1 cellular context compared by ENCODE assay signal in the genomic region with DNA sequence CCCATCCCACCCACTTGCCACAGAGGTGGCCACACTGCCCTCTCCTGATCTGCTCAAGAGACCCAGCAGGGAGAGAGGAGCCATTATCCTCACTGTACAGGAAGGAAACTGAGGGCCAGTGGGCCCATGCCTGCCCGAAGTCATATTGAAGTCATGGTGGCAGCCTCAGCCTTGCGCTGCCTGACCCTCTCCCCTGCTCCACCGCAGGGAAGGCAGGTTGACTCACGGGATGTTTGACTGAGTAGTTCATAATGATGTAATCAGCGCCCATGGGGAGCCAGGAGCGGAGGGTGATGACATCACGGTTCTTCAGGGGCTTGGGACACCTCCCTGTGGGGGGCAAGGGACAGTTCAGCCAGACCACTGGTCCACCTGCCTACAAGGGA.
TF ChIP-seq lines count a peak whose summit lies in the region.

No MANE protein-coding gene starts in this region.

TF ChIP-seq in K562, 482 proteins besides CTCF, POLR2A, EP300 and RAD21 (continued from another document):
- TF ChIP-seq, protein P1, sequence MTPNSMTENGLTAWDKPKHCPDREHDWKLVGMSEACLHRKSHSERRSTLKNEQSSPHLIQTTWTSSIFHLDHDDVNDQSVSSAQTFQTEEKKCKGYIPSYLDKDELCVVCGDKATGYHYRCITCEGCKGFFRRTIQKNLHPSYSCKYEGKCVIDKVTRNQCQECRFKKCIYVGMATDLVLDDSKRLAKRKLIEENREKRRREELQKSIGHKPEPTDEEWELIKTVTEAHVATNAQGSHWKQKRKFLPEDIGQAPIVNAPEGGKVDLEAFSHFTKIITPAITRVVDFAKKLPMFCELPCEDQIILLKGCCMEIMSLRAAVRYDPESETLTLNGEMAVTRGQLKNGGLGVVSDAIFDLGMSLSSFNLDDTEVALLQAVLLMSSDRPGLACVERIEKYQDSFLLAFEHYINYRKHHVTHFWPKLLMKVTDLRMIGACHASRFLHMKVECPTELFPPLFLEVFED (CRISPR knock-in tag; conservative IDR thresholded peaks at IDR 0.05): peak; percentile 68; the same call in 1 of the 2 replicates
- TF ChIP-seq SMARCC2 (IDR thresholded peaks at IDR 0.05; ENCODE audit: low read depth): no peak
- no peak for TF ChIP-seq POLR3A (IDR thresholded peaks at IDR 0.05; ENCODE audit: borderline replicate concordance, extremely low read depth, insufficient read depth, insufficient read length)
- TF ChIP-seq ZKSCAN8 (CRISPR knock-in tag; IDR thresholded peaks at IDR 0.05): no peak
- TF ChIP-seq BHLHE40 (IDR thresholded peaks at IDR 0.05; ENCODE audit: low read length): peak; percentile 24; the same call in 1 of the 2 replicates
- TF ChIP-seq ZBTB7A (IDR thresholded peaks at IDR 0.05; ENCODE audit: borderline replicate concordance, control insufficient read depth, low read depth, low read length): peak; percentile 34; the same call in 1 of the 2 replicates
- no peak for TF ChIP-seq HNRNPUL1 (IDR thresholded peaks at IDR 0.05; ENCODE audit: low read length)
- peak; percentile 81 for TF ChIP-seq CEBPG (CRISPR knock-in tag; IDR thresholded peaks at IDR 0.05)
- TF ChIP-seq CEBPG (tag; conservative IDR thresholded peaks at IDR 0.05 in 1 of 2, IDR thresholded peaks at IDR 0.05 in 1 of 2): peak; percentile 66 to 94
- no peak for TF ChIP-seq ZNF121 (CRISPR knock-in tag; conservative IDR thresholded peaks at IDR 0.05)
- TF ChIP-seq, protein P2, sequence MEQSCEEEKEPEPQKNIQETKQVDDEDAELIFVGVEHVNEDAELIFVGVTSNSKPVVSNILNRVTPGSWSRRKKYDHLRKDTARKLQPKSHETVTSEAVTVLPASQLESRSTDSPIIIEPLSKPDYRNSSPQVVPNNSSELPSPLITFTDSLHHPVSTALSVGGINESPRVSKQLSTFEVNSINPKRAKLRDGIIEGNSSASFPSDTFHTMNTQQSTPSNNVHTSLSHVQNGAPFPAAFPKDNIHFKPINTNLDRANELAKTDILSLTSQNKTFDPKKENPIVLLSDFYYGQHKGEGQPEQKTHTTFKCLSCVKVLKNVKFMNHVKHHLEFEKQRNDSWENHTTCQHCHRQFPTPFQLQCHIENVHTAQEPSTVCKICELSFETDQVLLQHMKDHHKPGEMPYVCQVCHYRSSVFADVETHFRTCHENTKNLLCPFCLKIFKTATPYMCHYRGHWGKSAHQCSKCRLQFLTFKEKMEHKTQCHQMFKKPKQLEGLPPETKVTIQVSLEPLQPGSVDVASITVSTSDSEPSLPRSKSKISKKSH (CRISPR knock-in tag; IDR thresholded peaks at IDR 0.05): no peak
- no peak for TF ChIP-seq FOXA1 (IDR thresholded peaks at IDR 0.05; ENCODE audit: borderline replicate concordance)
- no peak for TF ChIP-seq SMAD3 (CRISPR knock-in tag; conservative IDR thresholded peaks at IDR 0.05)
- TF ChIP-seq CXXC5 (CRISPR knock-in tag; IDR thresholded peaks at IDR 0.05): 0 out of 2 replicates have a peak, but pooled peaks have one; percentile 13
- no peak for TF ChIP-seq YY1 (IDR thresholded peaks at IDR 0.05; ENCODE audit: borderline replicate concordance in 1 of 3, control insufficient read depth in 1 of 3, extremely low read depth in 1 of 3, insufficient read depth in 3 of 3, insufficient read length in 1 of 3, insufficient replicate concordance in 2 of 3, low read depth in 1 of 3, low read length in 2 of 3)
- no peak for TF ChIP-seq ZNF274 (IDR thresholded peaks at IDR 0.05; ENCODE audit: borderline replicate concordance, low read depth, low read length)
- no peak for TF ChIP-seq HDAC3 (IDR thresholded peaks at IDR 0.05; ENCODE audit: borderline replicate concordance, partially characterized antibody)
- no peak for TF ChIP-seq TAL1 (IDR thresholded peaks at IDR 0.05)
- no peak for TF ChIP-seq MBD2 (IDR thresholded peaks at IDR 0.05; ENCODE audit: borderline replicate concordance, low read depth)
- no peak for TF ChIP-seq STAG1 (CRISPR knock-in tag; IDR thresholded peaks at IDR 0.05; ENCODE audit: borderline replicate concordance)
- 0 out of 2 replicates have a peak, but pooled peaks have one; percentile 22 for TF ChIP-seq ZBTB17 (CRISPR knock-in tag; IDR thresholded peaks at IDR 0.05)
- TF ChIP-seq ZNF507 (tag; conservative IDR thresholded peaks at IDR 0.05): no peak
- no peak for TF ChIP-seq NFE2L1 (tag; IDR thresholded peaks at IDR 0.05; ENCODE audit: borderline replicate concordance, low read depth)
- no peak for TF ChIP-seq NR1H2 (CRISPR knock-in tag; IDR thresholded peaks at IDR 0.05)
- no peak for TF ChIP-seq NUFIP1 (IDR thresholded peaks at IDR 0.05; ENCODE audit: partially characterized antibody)
- TF ChIP-seq, protein P3, sequence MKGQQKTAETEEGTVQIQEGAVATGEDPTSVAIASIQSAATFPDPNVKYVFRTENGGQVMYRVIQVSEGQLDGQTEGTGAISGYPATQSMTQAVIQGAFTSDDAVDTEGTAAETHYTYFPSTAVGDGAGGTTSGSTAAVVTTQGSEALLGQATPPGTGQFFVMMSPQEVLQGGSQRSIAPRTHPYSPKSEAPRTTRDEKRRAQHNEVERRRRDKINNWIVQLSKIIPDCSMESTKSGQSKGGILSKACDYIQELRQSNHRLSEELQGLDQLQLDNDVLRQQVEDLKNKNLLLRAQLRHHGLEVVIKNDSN (CRISPR knock-in tag; IDR thresholded peaks at IDR 0.05): no peak
- TF ChIP-seq PTRF (tag; IDR thresholded peaks at IDR 0.05): no peak
- no peak for TF ChIP-seq ZNF146 (CRISPR knock-in tag; IDR thresholded peaks at IDR 0.05; ENCODE audit: unreplicated experiment)
- TF ChIP-seq, protein P4, sequence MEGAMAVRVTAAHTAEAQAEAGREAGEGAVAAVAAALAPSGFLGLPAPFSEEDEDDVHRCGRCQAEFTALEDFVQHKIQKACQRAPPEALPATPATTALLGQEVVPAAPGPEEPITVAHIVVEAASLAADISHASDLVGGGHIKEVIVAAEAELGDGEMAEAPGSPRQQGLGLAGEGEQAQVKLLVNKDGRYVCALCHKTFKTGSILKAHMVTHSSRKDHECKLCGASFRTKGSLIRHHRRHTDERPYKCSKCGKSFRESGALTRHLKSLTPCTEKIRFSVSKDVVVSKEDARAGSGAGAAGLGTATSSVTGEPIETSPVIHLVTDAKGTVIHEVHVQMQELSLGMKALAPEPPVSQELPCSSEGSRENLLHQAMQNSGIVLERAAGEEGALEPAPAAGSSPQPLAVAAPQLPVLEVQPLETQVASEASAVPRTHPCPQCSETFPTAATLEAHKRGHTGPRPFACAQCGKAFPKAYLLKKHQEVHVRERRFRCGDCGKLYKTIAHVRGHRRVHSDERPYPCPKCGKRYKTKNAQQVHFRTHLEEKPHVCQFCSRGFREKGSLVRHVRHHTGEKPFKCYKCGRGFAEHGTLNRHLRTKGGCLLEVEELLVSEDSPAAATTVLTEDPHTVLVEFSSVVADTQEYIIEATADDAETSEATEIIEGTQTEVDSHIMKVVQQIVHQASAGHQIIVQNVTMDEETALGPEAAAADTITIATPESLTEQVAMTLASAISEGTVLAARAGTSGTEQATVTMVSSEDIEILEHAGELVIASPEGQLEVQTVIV (CRISPR knock-in tag; IDR thresholded peaks at IDR 0.05; ENCODE audit: borderline replicate concordance): no peak
- TF ChIP-seq SNRNP70 (optimal IDR thresholded peaks at IDR 0.05; ENCODE audit: low read depth, low read length): no peak
- TF ChIP-seq MAFK (IDR thresholded peaks at IDR 0.05; ENCODE audit: low read length): no peak
- TF ChIP-seq, protein P5, sequence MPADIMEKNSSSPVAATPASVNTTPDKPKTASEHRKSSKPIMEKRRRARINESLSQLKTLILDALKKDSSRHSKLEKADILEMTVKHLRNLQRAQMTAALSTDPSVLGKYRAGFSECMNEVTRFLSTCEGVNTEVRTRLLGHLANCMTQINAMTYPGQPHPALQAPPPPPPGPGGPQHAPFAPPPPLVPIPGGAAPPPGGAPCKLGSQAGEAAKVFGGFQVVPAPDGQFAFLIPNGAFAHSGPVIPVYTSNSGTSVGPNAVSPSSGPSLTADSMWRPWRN (IDR thresholded peaks at IDR 0.05; ENCODE audit: low read depth): no peak
- TF ChIP-seq MTA3 (IDR thresholded peaks at IDR 0.05; ENCODE audit: borderline replicate concordance): no peak
- peak; percentile 59 for TF ChIP-seq SMAD4 (CRISPR knock-in tag; conservative IDR thresholded peaks at IDR 0.05)
- TF ChIP-seq, protein P6, sequence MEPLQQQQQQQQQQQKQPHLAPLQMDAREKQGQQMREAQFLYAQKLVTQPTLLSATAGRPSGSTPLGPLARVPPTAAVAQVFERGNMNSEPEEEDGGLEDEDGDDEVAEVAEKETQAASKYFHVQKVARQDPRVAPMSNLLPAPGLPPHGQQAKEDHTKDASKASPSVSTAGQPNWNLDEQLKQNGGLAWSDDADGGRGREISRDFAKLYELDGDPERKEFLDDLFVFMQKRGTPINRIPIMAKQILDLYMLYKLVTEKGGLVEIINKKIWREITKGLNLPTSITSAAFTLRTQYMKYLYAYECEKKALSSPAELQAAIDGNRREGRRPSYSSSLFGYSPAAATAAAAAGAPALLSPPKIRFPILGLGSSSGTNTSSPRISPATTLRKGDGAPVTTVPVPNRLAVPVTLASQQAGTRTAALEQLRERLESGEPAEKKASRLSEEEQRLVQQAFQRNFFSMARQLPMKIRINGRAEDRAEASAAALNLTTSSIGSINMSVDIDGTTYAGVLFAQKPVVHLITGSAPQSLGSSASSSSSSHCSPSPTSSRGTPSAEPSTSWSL (CRISPR knock-in tag; IDR thresholded peaks at IDR 0.05; ENCODE audit: borderline replicate concordance): no peak
- no peak for TF ChIP-seq CBFB (CRISPR knock-in tag; IDR thresholded peaks at IDR 0.05)
- TF ChIP-seq MEF2D (tag; conservative IDR thresholded peaks at IDR 0.05; ENCODE audit: low read depth): no peak
- no peak for TF ChIP-seq ATF1 (CRISPR knock-in tag; IDR thresholded peaks at IDR 0.05)
- no peak for TF ChIP-seq ATF1 (tag; IDR thresholded peaks at IDR 0.05)
- TF ChIP-seq TAF1 (IDR thresholded peaks at IDR 0.05; ENCODE audit: control insufficient read depth, extremely low read depth, insufficient read depth, low read length, severe bottlenecking): no peak
- no peak for TF ChIP-seq TCF7L2 (IDR thresholded peaks at IDR 0.05; ENCODE audit: low read depth, low read length)
- no peak for TF ChIP-seq ZNF583 (CRISPR knock-in tag; IDR thresholded peaks at IDR 0.05)
- no peak for TF ChIP-seq ZNF253 (CRISPR knock-in tag; conservative IDR thresholded peaks at IDR 0.05)
- no peak for TF ChIP-seq NFRKB (IDR thresholded peaks at IDR 0.05; ENCODE audit: low read depth)
- TF ChIP-seq ATF7 (IDR thresholded peaks at IDR 0.05): peak; percentile 80
- TF ChIP-seq, protein P7, sequence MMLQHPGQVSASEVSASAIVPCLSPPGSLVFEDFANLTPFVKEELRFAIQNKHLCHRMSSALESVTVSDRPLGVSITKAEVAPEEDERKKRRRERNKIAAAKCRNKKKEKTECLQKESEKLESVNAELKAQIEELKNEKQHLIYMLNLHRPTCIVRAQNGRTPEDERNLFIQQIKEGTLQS (IDR thresholded peaks at IDR 0.05): peak; percentile 96
- TF ChIP-seq, protein P7 (CRISPR knock-in tag; conservative IDR thresholded peaks at IDR 0.05): no peak
- no peak for TF ChIP-seq MYBL2 (IDR thresholded peaks at IDR 0.05; ENCODE audit: low read depth)
- no peak for TF ChIP-seq MYBL2 (CRISPR knock-in tag; IDR thresholded peaks at IDR 0.05; ENCODE audit: borderline replicate concordance)
- TF ChIP-seq PRMT5 (CRISPR knock-in tag; IDR thresholded peaks at IDR 0.05): no peak
- TF ChIP-seq, protein P8, sequence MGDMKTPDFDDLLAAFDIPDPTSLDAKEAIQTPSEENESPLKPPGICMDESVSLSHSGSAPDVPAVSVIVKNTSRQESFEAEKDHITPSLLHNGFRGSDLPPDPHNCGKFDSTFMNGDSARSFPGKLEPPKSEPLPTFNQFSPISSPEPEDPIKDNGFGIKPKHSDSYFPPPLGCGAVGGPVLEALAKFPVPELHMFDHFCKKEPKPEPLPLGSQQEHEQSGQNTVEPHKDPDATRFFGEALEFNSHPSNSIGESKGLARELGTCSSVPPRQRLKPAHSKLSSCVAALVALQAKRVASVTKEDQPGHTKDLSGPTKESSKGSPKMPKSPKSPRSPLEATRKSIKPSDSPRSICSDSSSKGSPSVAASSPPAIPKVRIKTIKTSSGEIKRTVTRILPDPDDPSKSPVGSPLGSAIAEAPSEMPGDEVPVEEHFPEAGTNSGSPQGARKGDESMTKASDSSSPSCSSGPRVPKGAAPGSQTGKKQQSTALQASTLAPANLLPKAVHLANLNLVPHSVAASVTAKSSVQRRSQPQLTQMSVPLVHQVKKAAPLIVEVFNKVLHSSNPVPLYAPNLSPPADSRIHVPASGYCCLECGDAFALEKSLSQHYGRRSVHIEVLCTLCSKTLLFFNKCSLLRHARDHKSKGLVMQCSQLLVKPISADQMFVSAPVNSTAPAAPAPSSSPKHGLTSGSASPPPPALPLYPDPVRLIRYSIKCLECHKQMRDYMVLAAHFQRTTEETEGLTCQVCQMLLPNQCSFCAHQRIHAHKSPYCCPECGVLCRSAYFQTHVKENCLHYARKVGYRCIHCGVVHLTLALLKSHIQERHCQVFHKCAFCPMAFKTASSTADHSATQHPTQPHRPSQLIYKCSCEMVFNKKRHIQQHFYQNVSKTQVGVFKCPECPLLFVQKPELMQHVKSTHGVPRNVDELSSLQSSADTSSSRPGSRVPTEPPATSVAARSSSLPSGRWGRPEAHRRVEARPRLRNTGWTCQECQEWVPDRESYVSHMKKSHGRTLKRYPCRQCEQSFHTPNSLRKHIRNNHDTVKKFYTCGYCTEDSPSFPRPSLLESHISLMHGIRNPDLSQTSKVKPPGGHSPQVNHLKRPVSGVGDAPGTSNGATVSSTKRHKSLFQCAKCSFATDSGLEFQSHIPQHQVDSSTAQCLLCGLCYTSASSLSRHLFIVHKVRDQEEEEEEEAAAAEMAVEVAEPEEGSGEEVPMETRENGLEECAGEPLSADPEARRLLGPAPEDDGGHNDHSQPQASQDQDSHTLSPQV (IDR thresholded peaks at IDR 0.05): no peak
- no peak for TF ChIP-seq HMGN3 (IDR thresholded peaks at IDR 0.05; ENCODE audit: borderline replicate concordance, extremely low read depth, insufficient read length, low read depth, low read length)
- no peak for TF ChIP-seq MYC (IDR thresholded peaks at IDR 0.05; ENCODE audit: low read depth, low read length)
- peak; percentile 52; the same call in 1 of the 2 replicates for TF ChIP-seq MYC (CRISPR knock-in tag; IDR thresholded peaks at IDR 0.05; ENCODE audit: borderline replicate concordance, low read depth)
- TF ChIP-seq ZNF79 (CRISPR knock-in tag; IDR thresholded peaks at IDR 0.05; ENCODE audit: low read depth): no peak
- TF ChIP-seq TCF3 (CRISPR knock-in tag; IDR thresholded peaks at IDR 0.05): no peak
- TF ChIP-seq ETV1 (tag; conservative IDR thresholded peaks at IDR 0.05; ENCODE audit: low read depth): no peak
- peak; percentile 87 for TF ChIP-seq CREM (IDR thresholded peaks at IDR 0.05; ENCODE audit: low read depth)
- TF ChIP-seq CEBPB (tag; IDR thresholded peaks at IDR 0.05): peak; percentile 45; the same call in 1 of the 2 replicates
